In the genomic region with DNA sequence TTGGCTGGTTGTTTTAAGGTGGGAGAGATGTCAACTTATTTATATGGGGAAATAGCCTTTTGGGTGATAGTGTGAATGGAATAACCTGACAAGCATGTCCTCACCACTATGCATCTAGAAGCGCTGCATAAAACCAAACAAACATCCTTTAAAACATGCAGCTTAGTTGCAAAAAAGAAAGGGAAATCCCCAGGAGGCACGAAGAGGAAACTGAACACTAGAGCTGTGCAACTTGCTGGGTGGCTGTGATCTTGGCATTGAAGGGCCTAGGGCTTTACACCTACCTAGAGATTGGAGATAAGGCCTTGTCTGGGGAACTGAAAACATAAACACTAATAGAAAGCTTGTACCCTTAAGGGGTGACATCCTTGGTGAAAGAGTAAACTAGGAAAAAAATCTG, we compare ENCODE assay signal across 10 cellular contexts.
DNase-seq lines count a peak whose midpoint lies in the region; ATAC-seq and TF ChIP-seq lines count a peak whose summit lies in the region.
"Had no signal": no experiment of that assay in that cellular context is flagged by ENCODE, and none has a peak within 500 bp of the region (broad histone marks: within the 10 kb centered on the region; RNA-seq: fewer than 3 reads in every experiment).

No MANE protein-coding gene starts in this region.

- peak; percentile 69 for DNase-seq in GM13977 (ENCODE audit: low spot score)
- DNase-seq in activated gamma-delta T cell treated with anti-CD3 and anti-CD28 coated beads, Interleukin-2, amount 50 U/mL, for 16 hours (ENCODE audit: low read depth), result peak; percentile 38
- DNase-seq in stimulated activated CD4-positive, alpha-beta T cell treated with anti-CD3 and anti-CD28 coated beads, Interleukin-15, amount 100 ng/mL, for 24 hours, result peak; percentile 42
- no peak for DNase-seq in NCI-H1694 treated with DMSO at 0.1 percent for 48 hours (lab: John Stamatoyannopoulos, UW)
- DNase-seq in AG08396 (ENCODE audit: low spot score), result no peak
- DNase-seq in OCI-M1 (lab: John Stamatoyannopoulos, UW), result no peak
- DNase-seq: left cardiac atrium had no signal

- TF ChIP-seq CTCF in GM13977 (IDR thresholded peaks at IDR 0.05; ENCODE audit: extremely low read depth, insufficient read depth, missing control alignments), result no peak

- peak overlapping the region; percentile 54 for H3K27ac ChIP-seq in KOPT-K1 (ENCODE audit: low read depth, low read length, poor library complexity, severe bottlenecking)
- H3K27ac ChIP-seq: tibial nerve had no signal

- H3K36me3 ChIP-seq in KOPT-K1 (ENCODE audit: insufficient read depth, low read length), result peaks cover 20% of the 10 kb centered on the region
- H3K36me3 ChIP-seq: tibial nerve had no signal

- no peaks in the 10 kb centered on the region for H3K9me3 ChIP-seq in KOPT-K1 (ENCODE audit: insufficient read depth, low read length, poor library complexity, severe bottlenecking)

- ATAC-seq in GM18519 (IDR thresholded peaks at IDR 0.05; ENCODE audit: low FRiP score, unreplicated experiment), result no peak

- in situ Hi-C loops in GM13977 (cut with MboI; ENCODE audit: low pct_unique_long_range_greater_than_20kb, low sequenced_read_pairs, unreplicated experiment), result loop anchor here (10.0 kb wide), 1 partner anchor 46 kb away; no protein-coding TSS in a partner anchor

Comparison
In these comparisons a context has a peak if more than half of its experiments do, and no peak if none do; other contexts are left out.
1. DNase-seq: peak in GM13977 (single experiment), activated gamma-delta T cell treated with anti-CD3 and anti-CD28 coated beads, Interleukin-2, amount 50 U/mL, for 16 hours (single experiment) and stimulated activated CD4-positive, alpha-beta T cell treated with anti-CD3 and anti-CD28 coated beads, Interleukin-15, amount 100 ng/mL, for 24 hours (single experiment); none in NCI-H1694 treated with DMSO at 0.1 percent for 48 hours (single experiment), AG08396 (single experiment) and OCI-M1 (single experiment).